Comparison of ENCODE assay signal across 2 cellular contexts in the genomic region with DNA sequence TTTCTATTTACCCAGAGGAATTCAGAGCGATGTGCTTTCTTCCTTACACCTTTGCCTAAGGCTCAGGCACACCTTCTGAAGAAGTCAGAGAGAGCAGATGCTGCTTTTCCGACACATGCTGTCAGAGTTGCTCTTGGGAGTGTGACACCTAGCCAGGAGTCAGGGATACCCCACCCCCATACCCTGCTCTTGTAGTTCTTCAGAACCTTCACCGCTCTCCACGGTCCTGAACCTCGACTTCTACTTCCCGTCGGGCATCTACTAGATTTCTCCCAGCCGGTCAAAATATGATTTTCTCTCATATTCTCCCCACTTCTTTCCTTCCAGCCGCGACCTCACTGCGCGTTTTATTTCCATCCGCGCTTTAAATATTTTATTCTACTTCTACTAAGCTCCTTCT.
TF ChIP-seq lines count a peak whose summit lies in the region.

No MANE protein-coding gene starts in this region.

TF ChIP-seq in HepG2, 621 proteins besides CTCF, POLR2A, EP300 and RAD21:
- TF ChIP-seq, protein P1, sequence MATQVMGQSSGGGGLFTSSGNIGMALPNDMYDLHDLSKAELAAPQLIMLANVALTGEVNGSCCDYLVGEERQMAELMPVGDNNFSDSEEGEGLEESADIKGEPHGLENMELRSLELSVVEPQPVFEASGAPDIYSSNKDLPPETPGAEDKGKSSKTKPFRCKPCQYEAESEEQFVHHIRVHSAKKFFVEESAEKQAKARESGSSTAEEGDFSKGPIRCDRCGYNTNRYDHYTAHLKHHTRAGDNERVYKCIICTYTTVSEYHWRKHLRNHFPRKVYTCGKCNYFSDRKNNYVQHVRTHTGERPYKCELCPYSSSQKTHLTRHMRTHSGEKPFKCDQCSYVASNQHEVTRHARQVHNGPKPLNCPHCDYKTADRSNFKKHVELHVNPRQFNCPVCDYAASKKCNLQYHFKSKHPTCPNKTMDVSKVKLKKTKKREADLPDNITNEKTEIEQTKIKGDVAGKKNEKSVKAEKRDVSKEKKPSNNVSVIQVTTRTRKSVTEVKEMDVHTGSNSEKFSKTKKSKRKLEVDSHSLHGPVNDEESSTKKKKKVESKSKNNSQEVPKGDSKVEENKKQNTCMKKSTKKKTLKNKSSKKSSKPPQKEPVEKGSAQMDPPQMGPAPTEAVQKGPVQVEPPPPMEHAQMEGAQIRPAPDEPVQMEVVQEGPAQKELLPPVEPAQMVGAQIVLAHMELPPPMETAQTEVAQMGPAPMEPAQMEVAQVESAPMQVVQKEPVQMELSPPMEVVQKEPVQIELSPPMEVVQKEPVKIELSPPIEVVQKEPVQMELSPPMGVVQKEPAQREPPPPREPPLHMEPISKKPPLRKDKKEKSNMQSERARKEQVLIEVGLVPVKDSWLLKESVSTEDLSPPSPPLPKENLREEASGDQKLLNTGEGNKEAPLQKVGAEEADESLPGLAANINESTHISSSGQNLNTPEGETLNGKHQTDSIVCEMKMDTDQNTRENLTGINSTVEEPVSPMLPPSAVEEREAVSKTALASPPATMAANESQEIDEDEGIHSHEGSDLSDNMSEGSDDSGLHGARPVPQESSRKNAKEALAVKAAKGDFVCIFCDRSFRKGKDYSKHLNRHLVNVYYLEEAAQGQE (IDR thresholded peaks at IDR 0.05; ENCODE audit: borderline replicate concordance in 1 of 2, low read depth in 1 of 2, low read length in 2 of 2) = peak; percentile 44 to 91
- TF ChIP-seq YEATS2 (CRISPR knock-in tag; IDR thresholded peaks at IDR 0.05; ENCODE audit: borderline replicate concordance) (no peak), EHMT2 (IDR thresholded peaks at IDR 0.05; ENCODE audit: borderline replicate concordance, low read depth, low read length) (peak; percentile 28; the same call in 1 of the 2 replicates), MIER2 (CRISPR knock-in tag; IDR thresholded peaks at IDR 0.05) (peak; percentile 88)

TF ChIP-seq in GM12878, 131 proteins besides CTCF, POLR2A, EP300 and RAD21:
- TF ChIP-seq, protein P1 (IDR thresholded peaks at IDR 0.05; ENCODE audit: low read depth, low read length) = peak; percentile 68
- no peak for TF ChIP-seq MTA2 (IDR thresholded peaks at IDR 0.05; ENCODE audit: low read depth)
